In genomic region chr9:131704988-131705387, GRCh38 we compare ENCODE assay signal across 9 cellular contexts. TPM values are rescaled to one million over a fixed set of nuclear protein-coding genes. Genes with fewer than 3 reads are reported as not detected.
A peak's percentile ranks its signal among the peaks of the same experiment; 100 is the strongest.
DNase-seq lines count a peak whose midpoint lies in the region; ATAC-seq, FAIRE-seq and TF ChIP-seq lines count a peak whose summit lies in the region.
"Had no signal": no experiment of that assay in that cellular context is flagged by ENCODE, and none has a peak within 500 bp of the region (broad histone marks: within the 10 kb centered on the region; RNA-seq: fewer than 3 reads in every experiment).

No MANE protein-coding gene starts in this region.

- H2AFZ ChIP-seq in OCI-LY1 (ENCODE audit: low read length): no peak overlapping the region

- peak; percentile 20 for DNase-seq in COLO668 (lab: John Stamatoyannopoulos, UW; ENCODE audit: unreplicated experiment)
- DNase-seq in endodermal cell: no peak
- no peak for DNase-seq in pancreas
- DNase-seq in NCI-H128 (lab: John Stamatoyannopoulos, UW; ENCODE audit: unreplicated experiment): no peak
- DNase-seq in HEK293T (ENCODE audit: extremely low spot score): no peak

- no peaks in the 10 kb centered on the region for H3K36me3 Mint-ChIP-seq in endodermal cell (ENCODE audit: low read depth)

- 89 to 100% methylated on average over 1 to 4 of the region's 4 CpGs for WGBS in endodermal cell (ENCODE audit: insufficient coverage in 1 of 2, insufficient read length in 1 of 2), 2 experiments
- WGBS in pancreas, 2 donors: 57 to 61% methylated on average over 4 of the region's 4 CpGs

- TF ChIP-seq CTCF in OCI-LY1 (IDR thresholded peaks at IDR 0.05; ENCODE audit: low read length) (no peak), endodermal cell (conservative IDR thresholded peaks at IDR 0.05) (no peak), pancreas (IDR thresholded peaks at IDR 0.05) (no peak)

- no peaks in the 10 kb centered on the region for H3K9me3 ChIP-seq in OCI-LY1 (ENCODE audit: low read length)
- no peaks in the 10 kb centered on the region for H3K9me3 ChIP-seq in endodermal cell (ENCODE audit: control insufficient read depth, low read length)
- no peaks in the 10 kb centered on the region for H3K9me3 ChIP-seq in pancreas
- H3K9me3 ChIP-seq: suprapubic skin had no signal

- H3K4me1 Mint-ChIP-seq in endodermal cell: peaks cover 71% of the 10 kb centered on the region

- no peaks in the 10 kb centered on the region for H3F3A ChIP-seq in OCI-LY1 (ENCODE audit: insufficient read depth, low read length)

- CTCF ChIA-PET in HEK293T (lab: Yijun Ruan, JAX): no interaction called here

- H3K4me3 ChIP-seq in OCI-LY1 (ENCODE audit: low read depth, low read length, poor library complexity, severe bottlenecking): peak overlapping the region; percentile 25
- H3K4me3 ChIP-seq in endodermal cell (ENCODE audit: low read length): no peak overlapping the region
- no peak overlapping the region for H3K4me3 ChIP-seq in pancreas
- H3K4me3 ChIP-seq: suprapubic skin had no signal

- H3K4me1 ChIP-seq in OCI-LY1 (ENCODE audit: insufficient read depth, low read length, severe bottlenecking): peaks cover 100% of the 10 kb centered on the region
- peaks cover 8% of the 10 kb centered on the region for H3K4me1 ChIP-seq in endodermal cell (ENCODE audit: control insufficient read depth, insufficient read depth, low read length)
- H3K4me1 ChIP-seq in pancreas: peaks cover 49 to 74% (median 56%) of the 10 kb centered on the region in 3 donors

- H3K9ac ChIP-seq in OCI-LY1 (ENCODE audit: low read length) (peak overlapping the region; percentile 60), endodermal cell (ENCODE audit: extremely low read depth, low read length, poor library complexity, severe bottlenecking) (no peak overlapping the region)

- POLR2A ChIA-PET in HEK293T (lab: Yijun Ruan, JAX): no interaction called here

- H3K79me2 ChIP-seq in OCI-LY1 (ENCODE audit: insufficient read depth, low read length): peaks cover 63% of the 10 kb centered on the region

- no peaks in the 10 kb centered on the region for H3K9me3 Mint-ChIP-seq in endodermal cell
- H3K9me3 Mint-ChIP-seq: IgD-negative memory B cell had no signal

- peak overlapping the region; percentile 58 for H3K4me2 ChIP-seq in OCI-LY1 (ENCODE audit: low read length)

- peak overlapping the region; percentile 60 for H3K27ac Mint-ChIP-seq in endodermal cell

- H3K27me3 Mint-ChIP-seq in endodermal cell (ENCODE audit: insufficient read depth): no peaks in the 10 kb centered on the region
- H3K27me3 Mint-ChIP-seq: IgD-negative memory B cell had no signal

- H3K27me3 ChIP-seq in OCI-LY1 (ENCODE audit: insufficient read depth, low read length) (no peaks in the 10 kb centered on the region), endodermal cell (ENCODE audit: control insufficient read depth, insufficient read depth, low read length, poor library complexity, severe bottlenecking) (no peaks in the 10 kb centered on the region), pancreas (no peaks in the 10 kb centered on the region)
- H3K27me3 ChIP-seq: suprapubic skin had no signal

- H3K27ac ChIP-seq in OCI-LY1 (ENCODE audit: low read depth, low read length, poor library complexity, severe bottlenecking): peak overlapping the region; percentile 98
- no peak overlapping the region for H3K27ac ChIP-seq in endodermal cell (ENCODE audit: low read depth, low read length)
- H3K27ac ChIP-seq in pancreas: peak overlapping the region in 3 of 4 donors; percentile 33 to 75 (median 65)
- H3K27ac ChIP-seq: suprapubic skin had no signal

- H3K36me3 ChIP-seq in OCI-LY1 (ENCODE audit: insufficient read depth, low read length) (no peaks in the 10 kb centered on the region), endodermal cell (ENCODE audit: control insufficient read depth, insufficient read depth, low read length) (no peaks in the 10 kb centered on the region), pancreas (no peaks in the 10 kb centered on the region)
- H3K36me3 ChIP-seq: suprapubic skin had no signal

- no peaks in the 10 kb centered on the region for H4K20me1 ChIP-seq in OCI-LY1 (ENCODE audit: insufficient read depth, low read length)

- H3K9me2 ChIP-seq in OCI-LY1 (ENCODE audit: low read depth, low read length): no peaks in the 10 kb centered on the region

- H3K4me3 Mint-ChIP-seq in endodermal cell: no peak overlapping the region

- peak in 1 of 4 donors; percentile 5 for ATAC-seq in pancreas
- no peak for ATAC-seq in GM18870 (IDR thresholded peaks at IDR 0.05; ENCODE audit: unreplicated experiment)

- no peak for FAIRE-seq in pancreas (lab: Jason Lieb, UNC)

- intact Hi-C loops in pancreas (cut with DNase I): loop anchor here in 1 of 3 donors (10.0 kb wide), 1 partner anchor 60 kb away; no protein-coding TSS in a partner anchor

TF ChIP-seq in HEK293T, 16 proteins besides CTCF, POLR2A, EP300 and RAD21:
- no peak for TF ChIP-seq BHLHE40 (IDR thresholded peaks at IDR 0.05; ENCODE audit: borderline replicate concordance)
- TF ChIP-seq SP1 (IDR thresholded peaks at IDR 0.05): no peak
- no peak for TF ChIP-seq CTBP1 (IDR thresholded peaks at IDR 0.05; ENCODE audit: borderline replicate concordance)
- TF ChIP-seq ARNT (IDR thresholded peaks at IDR 0.05): no peak
- no peak for TF ChIP-seq LEF1 (IDR thresholded peaks at IDR 0.05; ENCODE audit: borderline replicate concordance)
- TF ChIP-seq L3MBTL2 (conservative IDR thresholded peaks at IDR 0.05): no peak
- no peak for TF ChIP-seq FOXM1 (IDR thresholded peaks at IDR 0.05; ENCODE audit: borderline replicate concordance)
- TF ChIP-seq FOXA1 (IDR thresholded peaks at IDR 0.05): no peak
- TF ChIP-seq FOXK2 (IDR thresholded peaks at IDR 0.05): no peak
- no peak for TF ChIP-seq NFRKB (IDR thresholded peaks at IDR 0.05)

RNA-seq across cellular contexts. Expression of gene RAPGEF1, which starts 34.9 kb away (rescaled TPM):
- 10 to 100 TPM; 63.4 to 85.5 TPM for total RNA-seq in endodermal cell
- polyA plus RNA-seq in endodermal cell (2013, experiment 1 of 2): 38.1 TPM
- polyA plus RNA-seq in endodermal cell (2013, experiment 2 of 2): 34.1 TPM
- 10 to 100 TPM; 38.8 to 62.6 (median 52.3) TPM for total RNA-seq in pancreas
- 10 to 100 TPM; 17.1 to 22.8 TPM for polyA plus RNA-seq in pancreas
